Comparison of ENCODE assay signal across 27 cellular contexts in genomic region chr20:43836790-43837189, GRCh38.
"Had no signal": no experiment of that assay in that cellular context is flagged by ENCODE, and none has a peak within 500 bp of the region (broad histone marks: within the 10 kb centered on the region; RNA-seq: fewer than 3 reads in every experiment).

No MANE protein-coding gene starts in this region.

- H3K4me3 ChIP-seq: neural progenitor cell, pancreas, prostate gland, right lobe of liver, skin epidermis, smooth muscle cell, spleen, suprapubic skin, testis, tibial artery, transverse colon, upper lobe of right lung, uterus had no signal

- H3K4me1 ChIP-seq: neural progenitor cell, pancreas, prostate gland, right lobe of liver, suprapubic skin, testis, tibial artery, transverse colon, upper lobe of right lung, uterus had no signal

- H3K36me3 ChIP-seq: neural progenitor cell, pancreas, prostate gland, right lobe of liver, spleen, suprapubic skin, tibial artery, transverse colon, upper lobe of right lung, uterus had no signal

- DNase-seq: naive thymus-derived CD4-positive, alpha-beta T cell; natural killer cell; occipital lobe; pancreas; right cardiac atrium; spleen; stimulated activated CD4-positive, alpha-beta T cell treated with anti-CD3 and anti-CD28 coated beads, Interleukin-12 subunit alpha, Interleukin-12 subunit beta, amount 100 ng/mL, for 4 hours; stimulated activated CD4-positive, alpha-beta T cell treated with anti-CD3 and anti-CD28 coated beads, Interleukin-1b, Interleukin-23, amount 100 ng/mL, for 48 hours; stimulated activated CD4-positive, alpha-beta T cell treated with anti-CD3 and anti-CD28 coated beads, Interleukin-4, amount 100 ng/mL, for 1 hour; stimulated activated CD4-positive, alpha-beta T cell treated with anti-CD3 and anti-CD28 coated beads, Interleukin-4, amount 100 ng/mL, for 4 hours; stimulated activated CD8-positive, alpha-beta memory T cell treated with anti-CD3 and anti-CD28 coated beads, Interleukin-4, amount 100 ng/mL, for 48 hours; stimulated activated naive CD4-positive, alpha-beta T cell; stimulated activated naive CD8-positive, alpha-beta T cell treated with anti-CD3 and anti-CD28 coated beads, Interleukin-15, amount 100 ng/mL, for 72 hours; stimulated activated naive CD8-positive, alpha-beta T cell treated with anti-CD3 and anti-CD28 coated beads, Interleukin-15, Interleukin-2, amounts not matched to agents 100 U/mL and 50 U/mL, for 24 hours; substantia nigra; testis; tibial artery; transverse colon; upper lobe of right lung; uterus had no signal

- H3K27ac ChIP-seq: neural progenitor cell, pancreas, prostate gland, right lobe of liver, skin epidermis, spleen, suprapubic skin, testis, tibial artery, transverse colon, upper lobe of right lung, uterus had no signal

- H3K9me3 ChIP-seq: pancreas, prostate gland, right lobe of liver, spleen, suprapubic skin, testis, tibial artery, transverse colon, upper lobe of right lung, uterus had no signal

- ATAC-seq: naive thymus-derived CD4-positive, alpha-beta T cell; natural killer cell; pancreas; right cardiac atrium; right lobe of liver; stimulated activated memory B cell treated with anti-CD40 and anti-IgM and Interleukin-4, amounts not matched to agents 10 μg/mL and 1 μg/mL and 100 μg/mL, for 72 hours; stimulated activated naive CD8-positive, alpha-beta T cell treated with anti-CD3 and anti-CD28 coated beads, Interleukin-15, amount 100 ng/mL, for 72 hours; stimulated activated naive CD8-positive, alpha-beta T cell treated with anti-CD3 and anti-CD28 coated beads, Interleukin-15, Interleukin-2, amounts not matched to agents 100 U/mL and 50 U/mL, for 24 hours; upper lobe of right lung had no signal

- H3K27me3 ChIP-seq: neural progenitor cell, pancreas, right lobe of liver, testis, transverse colon, upper lobe of right lung, uterus had no signal
